Comparison of ENCODE assay signal across 13 cellular contexts in genomic region chr18:8858888-8859511, GRCh38.
DNase-seq lines count a peak whose midpoint lies in the region; ATAC-seq and TF ChIP-seq lines count a peak whose summit lies in the region.
"Had no signal": no experiment of that assay in that cellular context is flagged by ENCODE, and none has a peak within 500 bp of the region (broad histone marks: within the 10 kb centered on the region; RNA-seq: fewer than 3 reads in every experiment).

No MANE protein-coding gene starts in this region.

- CTCF ChIA-PET in A673 (lab: Charles Lee): no interaction called here
- CTCF ChIA-PET in CD4-positive, alpha-beta T cell (lab: Charles Lee): interaction anchor here (0.5 kb wide), 1 partner anchor 258 kb away, joined by 3 read pairs; no protein-coding TSS in a partner anchor

- POLR2A ChIA-PET in A673 (lab: Charles Lee; ENCODE audit: low non-redundant PET): interaction anchor here (0.6 kb wide), 1 partner anchor 172 kb away, joined by 3 read pairs; no protein-coding TSS in a partner anchor
- POLR2A ChIA-PET in CD4-positive, alpha-beta T cell (lab: Charles Lee): no interaction called here

- no peaks in the 10 kb centered on the region for H3K9me3 Mint-ChIP-seq in CD4-positive, alpha-beta T cell
- H3K9me3 Mint-ChIP-seq in activated naive CD4-positive, alpha-beta T cell treated with anti-CD3 and anti-CD28 coated beads, Interleukin-2, amount 50 U/mL, for 72 hours: no peaks in the 10 kb centered on the region
- H3K9me3 Mint-ChIP-seq: stimulated activated memory B cell treated with anti-CD40 and anti-IgM and Interleukin-4, amounts not matched to agents 10 μg/mL and 1 μg/mL and 100 μg/mL, for 72 hours had no signal

- no peaks in the 10 kb centered on the region for H3K4me1 ChIP-seq in A673 (ENCODE audit: insufficient read depth, low read length, poor library complexity, severe bottlenecking)

- H3K4me3 ChIP-seq in A673 (ENCODE audit: low read depth, low read length, poor library complexity, severe bottlenecking): no peak overlapping the region
- H3K4me3 ChIP-seq: BLaER1 treated with 17β-estradiol and CSF1 and Interleukin-3, amounts not matched to agents 10 nM and 100 nM had no signal

- peaks cover 11% of the 10 kb centered on the region for H3K27me3 Mint-ChIP-seq in CD4-positive, alpha-beta T cell
- H3K27me3 Mint-ChIP-seq: stimulated activated memory B cell treated with anti-CD40 and anti-IgM and Interleukin-4, amounts not matched to agents 10 μg/mL and 1 μg/mL and 100 μg/mL, for 72 hours had no signal

- H3K36me3 ChIP-seq in A673 (ENCODE audit: insufficient read depth, low read length, poor library complexity, severe bottlenecking): no peaks in the 10 kb centered on the region
- H3K36me3 ChIP-seq: BLaER1 treated with 17β-estradiol and CSF1 and Interleukin-3, amounts not matched to agents 10 nM and 100 nM had no signal

- H3K4me1 Mint-ChIP-seq in CD4-positive, alpha-beta T cell (ENCODE audit: low read depth): no peaks in the 10 kb centered on the region
- H3K4me1 Mint-ChIP-seq: activated T-helper 17 cell treated with anti-CD3 and anti-CD28 coated beads, Interleukin-2, amount 50 U/mL, for 72 hours; stimulated activated memory B cell treated with anti-CD40 and anti-IgM and Interleukin-4, amounts not matched to agents 10 μg/mL and 1 μg/mL and 100 μg/mL, for 72 hours had no signal

- intact Hi-C loops in A673 (cut with micrococcal nuclease; ENCODE audit: unreplicated experiment): no loop called here
- intact Hi-C loops in CD4-positive, alpha-beta T cell (cut with DNase I, micrococcal nuclease): no loop called here

- no peak for TF ChIP-seq CTCF in A673 (conservative IDR thresholded peaks at IDR 0.05; ENCODE audit: low read depth, low read length)
- TF ChIP-seq CTCF in CD4-positive, alpha-beta T cell (IDR thresholded peaks at IDR 0.05): no peak

- peak; percentile 68 for ATAC-seq in left lobe of liver
- no peak for ATAC-seq in CD4-positive, alpha-beta T cell (ENCODE audit: poor library complexity)
- ATAC-seq in activated naive CD4-positive, alpha-beta T cell treated with anti-CD3 and anti-CD28 coated beads, Interleukin-2, amount 50 U/mL, for 72 hours: no peak
- no peak for ATAC-seq in GM21825 (IDR thresholded peaks at IDR 0.05; ENCODE audit: unreplicated experiment)
- ATAC-seq: activated T-helper 17 cell treated with anti-CD3 and anti-CD28 coated beads, Interleukin-2, amount 50 U/mL, for 72 hours; stimulated activated memory B cell treated with anti-CD40 and anti-IgM and Interleukin-4, amounts not matched to agents 10 μg/mL and 1 μg/mL and 100 μg/mL, for 72 hours had no signal

- H3K4me3 Mint-ChIP-seq in CD4-positive, alpha-beta T cell: no peak overlapping the region
- H3K4me3 Mint-ChIP-seq: activated T-helper 17 cell treated with anti-CD3 and anti-CD28 coated beads, Interleukin-2, amount 50 U/mL, for 72 hours; stimulated activated memory B cell treated with anti-CD40 and anti-IgM and Interleukin-4, amounts not matched to agents 10 μg/mL and 1 μg/mL and 100 μg/mL, for 72 hours had no signal

- H3K27ac Mint-ChIP-seq in CD4-positive, alpha-beta T cell: no peak overlapping the region
- H3K27ac Mint-ChIP-seq in activated naive CD4-positive, alpha-beta T cell treated with anti-CD3 and anti-CD28 coated beads, Interleukin-2, amount 50 U/mL, for 72 hours: no peak overlapping the region
- H3K27ac Mint-ChIP-seq: activated T-helper 17 cell treated with anti-CD3 and anti-CD28 coated beads, Interleukin-2, amount 50 U/mL, for 72 hours; stimulated activated memory B cell treated with anti-CD40 and anti-IgM and Interleukin-4, amounts not matched to agents 10 μg/mL and 1 μg/mL and 100 μg/mL, for 72 hours had no signal

- BruUV-seq in A673 (replicated peaks; lab: Mats Ljungman, UMichigan): no TSS peak

- no peaks in the 10 kb centered on the region for H3K27me3 ChIP-seq in A673 (replicated peaks; ENCODE audit: insufficient read depth, low read depth, low read length, poor library complexity)
- no peaks in the 10 kb centered on the region for H3K27me3 ChIP-seq in CD4-positive, alpha-beta T cell (ENCODE audit: control insufficient read depth, insufficient read depth, low read length)
- H3K27me3 ChIP-seq: BLaER1 treated with 17β-estradiol and CSF1 and Interleukin-3, amounts not matched to agents 10 nM and 100 nM had no signal

- H3K9me3 ChIP-seq in A673 (ENCODE audit: low read depth, low read length, poor library complexity, severe bottlenecking): no peaks in the 10 kb centered on the region
- H3K9me3 ChIP-seq in CD4-positive, alpha-beta T cell (ENCODE audit: control insufficient read depth, low read length): no peaks in the 10 kb centered on the region

- peak; percentile 56 for DNase-seq in A673 (ENCODE audit: low spot score)
- peak; percentile 91 for DNase-seq in HS-27A (ENCODE audit: low read depth)
- DNase-seq in brain pericyte (ENCODE audit: low read depth, low spot score): peak; percentile 39
- DNase-seq in left lobe of liver (ENCODE audit: low spot score): no peak
- DNase-seq in CD4-positive, alpha-beta T cell: no peak
- no peak for DNase-seq in activated naive CD4-positive, alpha-beta T cell treated with anti-CD3 and anti-CD28 coated beads, Interleukin-2, amount 50 U/mL, for 72 hours (ENCODE audit: low spot score in 2 of 2)
- DNase-seq in COLO668 (lab: John Stamatoyannopoulos, UW; ENCODE audit: unreplicated experiment): no peak
- DNase-seq: NCI-H748 treated with DMSO at 0.1 percent for 48 hours; stimulated activated CD4-positive, alpha-beta T cell treated with anti-CD3 and anti-CD28 coated beads, Interleukin-12 subunit alpha, Interleukin-12 subunit beta, amount 100 ng/mL, for 4 hours had no signal

- no peaks in the 10 kb centered on the region for H3K36me3 Mint-ChIP-seq in CD4-positive, alpha-beta T cell (ENCODE audit: low read depth)
- no peaks in the 10 kb centered on the region for H3K36me3 Mint-ChIP-seq in activated naive CD4-positive, alpha-beta T cell treated with anti-CD3 and anti-CD28 coated beads, Interleukin-2, amount 50 U/mL, for 72 hours
- H3K36me3 Mint-ChIP-seq: stimulated activated memory B cell treated with anti-CD40 and anti-IgM and Interleukin-4, amounts not matched to agents 10 μg/mL and 1 μg/mL and 100 μg/mL, for 72 hours had no signal

- H3K27ac ChIP-seq in A673 (ENCODE audit: low read depth, low read length, poor library complexity, severe bottlenecking): no peak overlapping the region
- no peak overlapping the region for H3K27ac ChIP-seq in CD4-positive, alpha-beta T cell (ENCODE audit: low read depth, low read length)
- H3K27ac ChIP-seq: BLaER1 treated with 17β-estradiol and CSF1 and Interleukin-3, amounts not matched to agents 10 nM and 100 nM had no signal

Comparison
In these comparisons a context has a peak if more than half of its experiments do, and no peak if none do; other contexts are left out.
1. DNase-seq: peak in A673 (single experiment), HS-27A (single experiment) and brain pericyte (single experiment); none in left lobe of liver (single experiment), CD4-positive, alpha-beta T cell (0 of 10), activated naive CD4-positive, alpha-beta T cell treated with anti-CD3 and anti-CD28 coated beads, Interleukin-2, amount 50 U/mL, for 72 hours (0 of 2) and COLO668 (single experiment).